Comparison of ENCODE assay signal across 33 cellular contexts in the genomic region with DNA sequence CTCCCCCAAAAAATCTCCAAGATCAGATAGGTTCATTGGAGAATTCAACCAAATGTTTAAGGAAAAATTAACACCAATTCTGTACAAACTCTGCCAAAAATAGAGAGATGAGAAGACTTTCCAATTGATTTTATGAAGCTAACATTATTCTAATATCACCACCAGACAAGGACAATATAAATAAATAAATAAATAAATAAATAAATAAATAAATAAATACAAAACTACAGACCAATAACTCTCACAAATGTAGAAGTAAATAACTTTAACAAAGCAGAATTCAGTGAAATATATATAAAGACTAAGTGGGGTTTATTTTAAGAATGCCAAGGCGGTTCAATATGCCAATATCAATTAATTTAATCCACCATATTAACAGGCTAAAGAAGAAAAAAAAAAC.
"Had no signal": no experiment of that assay in that cellular context is flagged by ENCODE, and none has a peak within 500 bp of the region (broad histone marks: within the 10 kb centered on the region; RNA-seq: fewer than 3 reads in every experiment).

No MANE protein-coding gene starts in this region.

- H3K36me3 ChIP-seq: adrenal gland, ascending aorta, brain microvascular endothelial cell, breast epithelium, cardiac muscle cell had no signal

- H3K4me3 ChIP-seq: adrenal gland, ascending aorta, body of pancreas, breast epithelium, cardiac muscle cell had no signal

- FAIRE-seq: astrocyte, bronchial epithelial cell had no signal

- ATAC-seq: activated naive CD4-positive, alpha-beta T cell treated with anti-CD3 and anti-CD28 coated beads, Interleukin-2, amount 50 U/mL, for 72 hours; activated naive CD8-positive, alpha-beta T cell treated with anti-CD3 and anti-CD28 coated beads, Interleukin-2, amount 50 U/mL, for 24 hours; activated T-cell treated with anti-CD3 and anti-CD28 coated beads, Interleukin-2, amount 50 U/mL, for 4 hours; activated T-cell treated with anti-CD3 and anti-CD28 coated beads, Interleukin-2, amount 50 U/mL, for 72 hours; activated T-helper 17 cell treated with anti-CD3 and anti-CD28 coated beads, Interleukin-2, amount 50 U/mL, for 72 hours; body of pancreas had no signal

- H3K27ac ChIP-seq: adrenal gland, ascending aorta, body of pancreas, brain microvascular endothelial cell, breast epithelium, cardiac muscle cell had no signal

- H3K9me3 ChIP-seq: adrenal gland, ascending aorta, body of pancreas had no signal

- H3K4me1 ChIP-seq: adrenal gland, ascending aorta, body of pancreas, breast epithelium had no signal

- H3K27me3 ChIP-seq: adrenal gland, ascending aorta, body of pancreas, brain microvascular endothelial cell, breast epithelium, cardiac muscle cell had no signal

- DNase-seq: activated effector memory CD4-positive, alpha-beta T cell treated with anti-CD3 and anti-CD28 coated beads, Interleukin-2, amount 50 U/mL, for 16 hours; activated effector memory CD4-positive, alpha-beta T cell treated with Interleukin-2 at 50 U/mL for 16 hours; activated gamma-delta T cell; activated gamma-delta T cell treated with Interleukin-2 at 50 U/mL for 16 hours; activated naive CD4-positive, alpha-beta T cell; activated naive CD4-positive, alpha-beta T cell treated with anti-CD3 and anti-CD28 coated beads for 36 hours; activated naive CD4-positive, alpha-beta T cell treated with anti-CD3 and anti-CD28 coated beads, Interleukin-2, amount 10 ng/mL, durations not matched to agents 7 days and 5 days; activated naive CD4-positive, alpha-beta T cell treated with anti-CD3 and anti-CD28 coated beads, Interleukin-2, amount 50 U/mL, for 16 hours; activated naive CD4-positive, alpha-beta T cell treated with Interleukin-2 at 50 U/mL for 16 hours; activated naive CD8-positive, alpha-beta T cell treated with anti-CD3 and anti-CD28 coated beads for 36 hours; activated naive CD8-positive, alpha-beta T cell treated with anti-CD3 and anti-CD28 coated beads, Interleukin-2, amount 10 ng/mL, durations not matched to agents 7 days and 5 days; activated naive CD8-positive, alpha-beta T cell treated with anti-CD3 and anti-CD28 coated beads, Interleukin-2, amount 50 U/mL, for 24 hours; activated T-cell treated with anti-CD3 and anti-CD28 coated beads, Interleukin-2, amount 50 U/mL, for 24 hours; activated T-cell treated with anti-CD3 and anti-CD28 coated beads, Interleukin-2, amount 50 U/mL, for 4 hours; activated T-cell treated with anti-CD3 and anti-CD28 coated beads, Interleukin-2, amount 50 U/mL, for 48 hours; activated T-cell treated with anti-CD3 and anti-CD28 coated beads, Interleukin-2, amount 50 U/mL, for 72 hours; adrenal gland; amniotic stem cell; amygdala; anterior cingulate cortex; aorta; body of pancreas; brain microvascular endothelial cell; caudate nucleus; central memory CD4-positive, alpha-beta T cell; cerebellar nuclear complex had no signal
